Comparison of ENCODE assay signal across 10 cellular contexts in the genomic region with DNA sequence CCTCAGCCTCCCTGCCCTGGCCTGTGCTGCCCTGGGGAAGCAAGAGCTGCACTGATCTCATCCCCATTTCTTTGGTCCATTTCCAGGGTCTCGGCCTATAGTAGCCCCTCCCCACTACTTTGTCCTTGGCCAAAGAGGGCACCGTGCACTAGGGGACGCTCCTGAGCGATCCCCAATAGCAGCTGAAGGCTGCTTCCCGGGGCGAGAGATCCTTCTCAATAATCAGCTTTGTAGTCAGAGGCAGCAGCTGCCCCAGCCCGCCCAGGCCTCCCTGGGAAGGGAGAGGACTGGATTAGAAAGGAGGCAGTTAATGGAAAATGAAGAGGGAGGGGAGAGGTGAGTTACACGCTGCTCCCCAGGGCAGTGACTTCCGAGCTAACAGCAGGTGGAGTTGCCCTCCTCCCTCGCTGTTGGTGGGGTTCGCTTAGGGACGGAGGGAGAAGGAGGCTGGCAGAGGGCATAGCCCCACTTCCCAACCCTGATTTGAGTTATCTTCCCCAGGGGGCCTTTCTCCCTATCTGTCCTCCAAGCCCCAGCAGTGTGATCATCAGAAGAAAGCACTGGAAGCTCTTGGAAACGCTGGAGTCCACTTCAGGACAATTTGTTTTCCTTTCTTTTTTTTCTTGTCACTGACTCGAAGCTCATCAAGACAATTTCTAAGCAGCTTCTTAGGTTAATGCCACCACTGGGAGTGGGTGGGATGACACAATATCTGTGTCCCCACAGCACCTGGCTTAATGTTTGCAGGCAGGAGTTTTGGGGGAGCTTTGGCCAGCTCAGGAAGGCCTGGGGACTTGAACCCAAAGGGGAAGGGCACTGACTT. TPM values are rescaled to one million over a fixed set of nuclear protein-coding genes. Genes with fewer than 3 reads are reported as not detected.
DNase-seq lines count a peak whose midpoint lies in the region; ATAC-seq and TF ChIP-seq lines count a peak whose summit lies in the region.
"Had no signal": no experiment of that assay in that cellular context is flagged by ENCODE, and none has a peak within 500 bp of the region (broad histone marks: within the 10 kb centered on the region; RNA-seq: fewer than 3 reads in every experiment).

No MANE protein-coding gene starts in this region.

- DNase-seq in adrenal gland: peak in 6 of 7 donors; percentile 53 to 83 (median 71)
- peak; percentile 54 to 83 (median 78) for DNase-seq in right cardiac atrium
- no peak for DNase-seq in sciatic nerve (ENCODE audit: low spot score)
- DNase-seq in NCI-H128 (lab: John Stamatoyannopoulos, UW; ENCODE audit: unreplicated experiment): no peak
- DNase-seq in activated naive CD4-positive, alpha-beta T cell treated with Interleukin-2 at 50 U/mL for 16 hours: no peak
- no peak for DNase-seq in activated CD4-positive, alpha-beta T cell treated with anti-CD3 and anti-CD28 coated beads for 1 hour
- no peak for DNase-seq in effector memory CD8-positive, alpha-beta T cell
- DNase-seq: OCI-M1 had no signal

- peaks cover 21% of the 10 kb centered on the region for H3K36me3 Mint-ChIP-seq in effector memory CD8-positive, alpha-beta T cell (ENCODE audit: insufficient read depth)

- H3K4me3 Mint-ChIP-seq in effector memory CD8-positive, alpha-beta T cell: peak overlapping the region in 1 of 2 donors; percentile 72

- H3K27me3 Mint-ChIP-seq in effector memory CD8-positive, alpha-beta T cell: no peaks in the 10 kb centered on the region
- H3K27me3 Mint-ChIP-seq: stimulated activated naive CD8-positive, alpha-beta T cell treated with anti-CD3 and anti-CD28 coated beads, Interleukin-15, Interleukin-2, amounts not matched to agents 100 ng/mL and 50 ng/mL, for 24 hours had no signal

- TF ChIP-seq POLR2A in adrenal gland (IDR thresholded peaks at IDR 0.05): peak in 1 of 2 donors; percentile 70

- ATAC-seq in right cardiac atrium (peak; percentile 2 to 9), sciatic nerve (peak; percentile 28)
- no peak for ATAC-seq in effector memory CD8-positive, alpha-beta T cell (replicated peaks)

- peak overlapping the region in 1 of 2 donors; percentile 8 for H3K27ac Mint-ChIP-seq in effector memory CD8-positive, alpha-beta T cell
- H3K27ac Mint-ChIP-seq: stimulated activated naive CD8-positive, alpha-beta T cell treated with anti-CD3 and anti-CD28 coated beads, Interleukin-15, Interleukin-2, amounts not matched to agents 100 ng/mL and 50 ng/mL, for 24 hours had no signal

- H3K9me3 Mint-ChIP-seq in effector memory CD8-positive, alpha-beta T cell: no peaks in the 10 kb centered on the region
- H3K9me3 Mint-ChIP-seq: stimulated activated naive CD8-positive, alpha-beta T cell treated with anti-CD3 and anti-CD28 coated beads, Interleukin-15, Interleukin-2, amounts not matched to agents 100 ng/mL and 50 ng/mL, for 24 hours had no signal

- H3K27ac ChIP-seq in adrenal gland (peak overlapping the region; percentile 50 to 96 (median 90)), right cardiac atrium (ENCODE audit: low read length) (peak overlapping the region; percentile 79)

- WGBS in adrenal gland, 4 donors: 19 to 45% (median 33%) methylated on average over 13 to 14 of the region's 14 CpGs
- WGBS in right cardiac atrium: 29% methylated on average over 14 of the region's 14 CpGs

- H3K4me3 ChIP-seq in adrenal gland (peak overlapping the region in 1 of 4 donors; percentile 14), right cardiac atrium (ENCODE audit: low read length) (peak overlapping the region; percentile 28)

- peaks cover 21 to 27% of the 10 kb centered on the region in 2 donors for H3K4me1 Mint-ChIP-seq in effector memory CD8-positive, alpha-beta T cell (ENCODE audit: low read depth in 2 of 2)

- H3K36me3 ChIP-seq in adrenal gland (replicated peaks in 1 of 2): peaks cover 0 to 8% of the 10 kb centered on the region in 2 donors

- no peaks in the 10 kb centered on the region for H3K27me3 ChIP-seq in adrenal gland
- no peaks in the 10 kb centered on the region for H3K27me3 ChIP-seq in right cardiac atrium (ENCODE audit: control insufficient read depth, insufficient read depth)

- peaks cover 36 to 60% of the 10 kb centered on the region in 2 donors for H3K4me1 ChIP-seq in adrenal gland (replicated peaks in 1 of 2)
- H3K4me1 ChIP-seq in right cardiac atrium (ENCODE audit: control insufficient read depth, insufficient read depth, low read length): peaks cover 24% of the 10 kb centered on the region

- H3K9me3 ChIP-seq in adrenal gland (replicated peaks in 1 of 3): no peaks in the 10 kb centered on the region
- no peaks in the 10 kb centered on the region for H3K9me3 ChIP-seq in right cardiac atrium (ENCODE audit: control insufficient read depth, low read length)

- intact Hi-C loops in adrenal gland (cut with DNase I) (no loop called here), right cardiac atrium (cut with DNase I) (no loop called here), sciatic nerve (cut with DNase I) (no loop called here)

- TF ChIP-seq CTCF in GM12872 (IDR thresholded peaks at IDR 0.05; ENCODE audit: insufficient read depth, low read depth, low read length): peak; percentile 34; the same call in 2 of the 3 replicates
- TF ChIP-seq CTCF in adrenal gland (IDR thresholded peaks at IDR 0.05): peak in 4 of 6 experiments; percentile 23 to 44 (median 38)

RNA-seq across cellular contexts. Expression of a gene that starts 2.6 kb away (rescaled TPM):
- 100 to 1,000 TPM; 200 to 541 (median 356) TPM for total RNA-seq in adrenal gland
- polyA plus RNA-seq in adrenal gland: 100 to 1,000 TPM in 2 of 3 donors, 10 to 100 TPM in 1; 81.5 to 573 (median 167) TPM
- 100 to 1,000 TPM; 461 to 558 (median 512) TPM for total RNA-seq in right cardiac atrium
- 473 TPM for polyA plus RNA-seq in right cardiac atrium
- 185 TPM for total RNA-seq in sciatic nerve

RNA-seq across cellular contexts. Expression of a gene that starts 18.2 kb away (rescaled TPM):
- total RNA-seq in adrenal gland (100 to 1,000 TPM in 1 of 8 donors, 10 to 100 TPM in 7; 23.5 to 105 (median 36.3) TPM), right cardiac atrium (10 to 100 TPM; 44.7 to 58.8 (median 57.2) TPM), sciatic nerve (37.2 TPM)
- polyA plus RNA-seq in adrenal gland (10 to 100 TPM; 53.7 to 66.9 (median 58.8) TPM), right cardiac atrium (36.7 TPM)

RNA-seq across cellular contexts. Expression of a gene that starts 18.4 kb away (rescaled TPM):
- total RNA-seq in adrenal gland (10 to 100 TPM; 24.6 to 91.5 (median 37.7) TPM), right cardiac atrium (10 to 100 TPM; 24.1 to 28.5 (median 25.6) TPM), sciatic nerve (29.1 TPM)
- polyA plus RNA-seq in adrenal gland (10 to 100 TPM; 48.0 to 84.9 (median 54.5) TPM), right cardiac atrium (32.5 TPM)

RNA-seq across cellular contexts. Expression of a gene that starts 28.9 kb away (rescaled TPM):
- total RNA-seq in adrenal gland: 100 to 1,000 TPM; 115 to 242 (median 212) TPM
- polyA plus RNA-seq in adrenal gland: 100 to 1,000 TPM; 103 to 269 (median 151) TPM
- 100 to 1,000 TPM in 1 of 4 donors, 10 to 100 TPM in 3; 79.0 to 113 (median 91.3) TPM for total RNA-seq in right cardiac atrium
- polyA plus RNA-seq in right cardiac atrium: 82.5 TPM
- 154 TPM for total RNA-seq in sciatic nerve

RNA-seq across cellular contexts. Expression of a gene that starts 29.7 kb away (rescaled TPM):
- total RNA-seq in adrenal gland: 10 to 100 TPM; 24.2 to 50.0 (median 31.8) TPM
- 10 to 100 TPM in 2 of 3 donors, 1 to 10 TPM in 1; 9.4 to 20.4 (median 11.8) TPM for polyA plus RNA-seq in adrenal gland
- total RNA-seq in right cardiac atrium: 10 to 100 TPM; 23.6 to 40.2 (median 31.5) TPM
- polyA plus RNA-seq in right cardiac atrium: 16.2 TPM
- total RNA-seq in sciatic nerve: 30.3 TPM

Comparison
In these comparisons a context has a peak if more than half of its experiments do, and no peak if none do; other contexts are left out.
1. DNase-seq: peak in adrenal gland (6 of 7) and right cardiac atrium (3 of 3); none in sciatic nerve (single experiment), NCI-H128 (single experiment), activated naive CD4-positive, alpha-beta T cell treated with Interleukin-2 at 50 U/mL for 16 hours (single experiment), activated CD4-positive, alpha-beta T cell treated with anti-CD3 and anti-CD28 coated beads for 1 hour (single experiment) and effector memory CD8-positive, alpha-beta T cell (0 of 3).